9 cellular contexts compared by ENCODE assay signal in genomic region chr15:71116366-71116765, GRCh38. TPM values are rescaled to one million over a fixed set of nuclear protein-coding genes. Genes with fewer than 3 reads are reported as not detected.
A peak's percentile ranks its signal among the peaks of the same experiment; 100 is the strongest.
DNase-seq lines count a peak whose midpoint lies in the region; FAIRE-seq and TF ChIP-seq lines count a peak whose summit lies in the region.
"Had no signal": no experiment of that assay in that cellular context is flagged by ENCODE, and none has a peak within 500 bp of the region (broad histone marks: within the 10 kb centered on the region; RNA-seq: fewer than 3 reads in every experiment).

No MANE protein-coding gene starts in this region.

- H3K4me3 ChIP-seq in iPS-11a (ENCODE audit: low read depth, low read length) (peak overlapping the region; percentile 69), small intestine (ENCODE audit: low read depth in 1 of 2, low read length in 2 of 2) (peak overlapping the region; percentile 51 to 76)

- no peak overlapping the region for H3K27ac Mint-ChIP-seq in activated naive CD8-positive, alpha-beta T cell treated with anti-CD3 and anti-CD28 coated beads for 36 hours

- peaks cover 0 to 2% of the 10 kb centered on the region in 2 donors for H3K27me3 ChIP-seq in small intestine (ENCODE audit: control insufficient read depth in 2 of 2, insufficient read depth in 2 of 2, low read length in 2 of 2)

- H3K36me3 ChIP-seq in small intestine (ENCODE audit: control insufficient read depth in 2 of 2, insufficient read depth in 2 of 2, low read length in 2 of 2), result no peaks in the 10 kb centered on the region

- no peak for FAIRE-seq in small intestine (lab: Jason Lieb, UNC)

- peak overlapping the region; percentile 51 for H3K4me3 Mint-ChIP-seq in activated naive CD8-positive, alpha-beta T cell treated with anti-CD3 and anti-CD28 coated beads for 36 hours

- no peaks in the 10 kb centered on the region for H3K36me3 Mint-ChIP-seq in activated naive CD8-positive, alpha-beta T cell treated with anti-CD3 and anti-CD28 coated beads for 36 hours

- peaks cover 0 to 3% of the 10 kb centered on the region in 2 donors for H3K4me1 ChIP-seq in small intestine (ENCODE audit: control insufficient read depth in 2 of 2, insufficient read depth in 1 of 2, low read depth in 1 of 2, low read length in 1 of 2)

- DNase-seq in HCEC 1CT, result peak; percentile 27
- DNase-seq in activated naive CD8-positive, alpha-beta T cell treated with anti-CD3 and anti-CD28 coated beads for 36 hours, result no peak
- peak; percentile 25 for DNase-seq in small intestine
- DNase-seq in erythroblast (lab: John Stamatoyannopoulos, UW), result no peak
- no peak for DNase-seq in T1000 (lab: John Stamatoyannopoulos, UW)
- DNase-seq in NCI-H2171 treated with DMSO at 0.1 percent for 48 hours (lab: John Stamatoyannopoulos, UW), result no peak
- DNase-seq in NCI-H524 (lab: John Stamatoyannopoulos, UW), result no peak
- DNase-seq: effector CD8-positive, alpha-beta T cell had no signal

- 27 to 36% (median 29%) methylated on average over 13 of the region's 13 CpGs for WGBS in small intestine, 3 donors

- H3K27ac ChIP-seq in small intestine (ENCODE audit: low read depth in 1 of 2, low read length in 1 of 2), result peak overlapping the region in 1 of 2 donors; percentile 62

- TF ChIP-seq POLR2A in erythroblast (IDR thresholded peaks at IDR 0.05; ENCODE audit: low read length), result no peak

- H3K27me3 Mint-ChIP-seq in activated naive CD8-positive, alpha-beta T cell treated with anti-CD3 and anti-CD28 coated beads for 36 hours, result peaks cover 61% of the 10 kb centered on the region

- peaks cover 5% of the 10 kb centered on the region for H3K4me1 Mint-ChIP-seq in activated naive CD8-positive, alpha-beta T cell treated with anti-CD3 and anti-CD28 coated beads for 36 hours

- H3K9me3 ChIP-seq in small intestine (ENCODE audit: control insufficient read depth, low read depth), result no peaks in the 10 kb centered on the region

- H3K9me3 Mint-ChIP-seq in activated naive CD8-positive, alpha-beta T cell treated with anti-CD3 and anti-CD28 coated beads for 36 hours, result no peaks in the 10 kb centered on the region

RNA-seq across cellular contexts. Expression of gene THSD4, which starts 1.1 kb away (rescaled TPM):
- total RNA-seq in activated naive CD8-positive, alpha-beta T cell treated with anti-CD3 and anti-CD28 coated beads for 36 hours, result not detected
- polyA plus RNA-seq in small intestine, result 10 to 100 TPM in 1 of 3 donors, 1 to 10 TPM in 2; 3.6 to 12.1 (median 7.3) TPM

Comparison
In these comparisons a context has a peak if more than half of its experiments do, and no peak if none do; other contexts are left out.
1. DNase-seq: peak in HCEC 1CT (single experiment) and small intestine (single experiment); none in activated naive CD8-positive, alpha-beta T cell treated with anti-CD3 and anti-CD28 coated beads for 36 hours (single experiment), erythroblast (0 of 2), T1000 (single experiment), NCI-H2171 treated with DMSO at 0.1 percent for 48 hours (single experiment) and NCI-H524 (0 of 2).